15 cellular contexts compared by ENCODE assay signal in genomic region chr14:104395941-104396681, GRCh38.
DNase-seq lines count a peak whose midpoint lies in the region; TF ChIP-seq lines count a peak whose summit lies in the region.
"Had no signal": no experiment of that assay in that cellular context is flagged by ENCODE, and none has a peak within 500 bp of the region (broad histone marks: within the 10 kb centered on the region; RNA-seq: fewer than 3 reads in every experiment).

No MANE protein-coding gene starts in this region.

- peaks cover 61% of the 10 kb centered on the region for H3K4me1 Mint-ChIP-seq in activated T-cell treated with anti-CD3 and anti-CD28 coated beads, Interleukin-2, amount 50 U/mL, for 24 hours (ENCODE audit: low read depth)
- H3K4me1 Mint-ChIP-seq in endothelial cell (ENCODE audit: unreplicated experiment): no peaks in the 10 kb centered on the region

- no peak overlapping the region for H3K4me3 ChIP-seq in H7 (ENCODE audit: insufficient read depth, low read depth, low read length)
- H3K4me3 ChIP-seq: K562, mucosa of descending colon, Peyer's patch, psoas muscle had no signal

- intact Hi-C loops in posterior vena cava (cut with DNase I): no loop called here

- no peaks in the 10 kb centered on the region for H3K27me3 Mint-ChIP-seq in activated T-cell treated with anti-CD3 and anti-CD28 coated beads, Interleukin-2, amount 50 U/mL, for 24 hours
- peaks cover 12% of the 10 kb centered on the region for H3K27me3 Mint-ChIP-seq in endothelial cell (ENCODE audit: unreplicated experiment)

- no peak overlapping the region for H3K4me3 Mint-ChIP-seq in activated T-cell treated with anti-CD3 and anti-CD28 coated beads, Interleukin-2, amount 50 U/mL, for 24 hours
- H3K4me3 Mint-ChIP-seq in endothelial cell (ENCODE audit: unreplicated experiment): no peak overlapping the region

- no peak for TF ChIP-seq CTCF in endothelial cell (IDR thresholded peaks at IDR 0.05; ENCODE audit: unreplicated experiment)

- DNase-seq in activated T-cell treated with anti-CD3 and anti-CD28 coated beads, Interleukin-2, amount 50 U/mL, for 24 hours: peak; percentile 16
- no peak for DNase-seq in activated T-cell treated with anti-CD3 and anti-CD28 coated beads, Interleukin-2, amount 50 U/mL, for 48 hours
- DNase-seq in H7 (peak; percentile 74), ecto neural progenitor cell (ENCODE audit: low spot score) (peak; percentile 34), posterior vena cava (ENCODE audit: low spot score) (peak; percentile 77), endothelial cell (ENCODE audit: low spot score) (no peak), NOMO-1 (lab: John Stamatoyannopoulos, UW; ENCODE audit: unreplicated experiment in 2 of 2) (no peak)
- no peak for DNase-seq in activated CD4-positive, alpha-beta T cell treated with anti-CD3 and anti-CD28 coated beads for 48 hours
- DNase-seq: Calu3, mucosa of descending colon, NCI-H1436, NCI-H524 had no signal

- no peaks in the 10 kb centered on the region for H3K27me3 ChIP-seq in H7 (ENCODE audit: control insufficient read depth, insufficient read depth, low read length)
- H3K27me3 ChIP-seq: Peyer's patch had no signal

- no peaks in the 10 kb centered on the region for H3K36me3 Mint-ChIP-seq in activated T-cell treated with anti-CD3 and anti-CD28 coated beads, Interleukin-2, amount 50 U/mL, for 24 hours (ENCODE audit: low read depth)
- peaks cover 17% of the 10 kb centered on the region for H3K36me3 Mint-ChIP-seq in endothelial cell (ENCODE audit: low read depth, unreplicated experiment)

- H3K36me3 ChIP-seq in H7 (replicated peaks; ENCODE audit: control insufficient read depth, insufficient read depth, low read length): no peaks in the 10 kb centered on the region
- H3K36me3 ChIP-seq: Peyer's patch had no signal

- H3K27ac Mint-ChIP-seq in activated T-cell treated with anti-CD3 and anti-CD28 coated beads, Interleukin-2, amount 50 U/mL, for 24 hours: no peak overlapping the region
- no peak overlapping the region for H3K27ac Mint-ChIP-seq in endothelial cell (ENCODE audit: unreplicated experiment)

- peaks cover 11% of the 10 kb centered on the region for H3K9me3 Mint-ChIP-seq in activated T-cell treated with anti-CD3 and anti-CD28 coated beads, Interleukin-2, amount 50 U/mL, for 24 hours
- H3K9me3 Mint-ChIP-seq in endothelial cell (ENCODE audit: unreplicated experiment): peaks cover 10% of the 10 kb centered on the region

Comparison
In these comparisons a context has a peak if more than half of its experiments do, and no peak if none do; other contexts are left out.
1. DNase-seq: peak in activated T-cell treated with anti-CD3 and anti-CD28 coated beads, Interleukin-2, amount 50 U/mL, for 24 hours (single experiment), H7 (single experiment), ecto neural progenitor cell (single experiment) and posterior vena cava (single experiment); none in activated T-cell treated with anti-CD3 and anti-CD28 coated beads, Interleukin-2, amount 50 U/mL, for 48 hours (0 of 2), endothelial cell (single experiment), activated CD4-positive, alpha-beta T cell treated with anti-CD3 and anti-CD28 coated beads for 48 hours (single experiment) and NOMO-1 (0 of 2).